In the genomic region with DNA sequence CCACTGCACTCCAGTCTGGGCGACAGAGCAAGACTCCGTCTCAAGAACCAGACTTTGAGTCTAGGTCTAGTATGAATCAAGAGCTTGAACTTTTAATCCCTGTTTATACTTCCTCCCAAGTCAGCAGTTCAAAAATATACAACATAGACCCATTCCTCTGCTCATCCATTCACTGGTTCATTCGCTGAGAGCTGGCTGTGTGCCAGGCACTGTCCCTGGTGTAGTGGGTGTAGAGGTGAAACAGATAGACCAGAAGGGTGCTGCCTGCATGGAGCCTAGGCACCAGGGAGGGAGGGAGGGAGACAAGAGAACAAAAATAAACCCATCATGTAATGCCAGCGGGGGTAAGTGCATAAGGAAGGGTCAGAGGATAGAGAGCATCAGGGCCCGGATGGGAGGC, we compare ENCODE assay signal across 21 cellular contexts. TPM values are rescaled to one million over a fixed set of nuclear protein-coding genes. Genes with fewer than 3 reads are reported as not detected.
"Had no signal": no experiment of that assay in that cellular context is flagged by ENCODE, and none has a peak within 500 bp of the region (broad histone marks: within the 10 kb centered on the region; RNA-seq: fewer than 3 reads in every experiment).

No MANE protein-coding gene starts in this region.

- H3K27me3 ChIP-seq: dorsolateral prefrontal cortex, esophagus muscularis mucosa, foreskin keratinocyte, gastroesophageal sphincter, heart right ventricle, left lung had no signal

- H3K36me3 ChIP-seq: left lung, lower lobe of right lung had no signal

- DNase-seq: dermis blood vessel endothelial cell; dorsolateral prefrontal cortex; effector CD4-positive, alpha-beta T cell; effector memory CD4-positive, alpha-beta T cell; foreskin keratinocyte; heart right ventricle; hippocampal formation; left cardiac atrium; left lung; lower lobe of right lung; mesenchymal stem cell; mucosa of descending colon had no signal

- H3K36me3 Mint-ChIP-seq: mesothelial cell of epicardium had no signal

- H3K9me3 ChIP-seq: gastroesophageal sphincter, lower lobe of right lung, mucosa of descending colon had no signal

- H3K4me1 ChIP-seq: esophagus muscularis mucosa, gastroesophageal sphincter, left lung, lower lobe of right lung had no signal

- H3K4me3 ChIP-seq: coronary artery, dorsolateral prefrontal cortex, esophagus muscularis mucosa, gastroesophageal sphincter, heart right ventricle, left lung, lower lobe of right lung, mucosa of descending colon had no signal

- H3K4me3 Mint-ChIP-seq: mesothelial cell of epicardium had no signal

- FAIRE-seq: colon, endothelial cell of umbilical vein, frontal cortex, islet of Langerhans, keratinocyte had no signal

- ATAC-seq: foreskin keratinocyte, gastroesophageal sphincter, heart right ventricle, left cardiac atrium, left lung, lower lobe of right lung, mucosa of descending colon had no signal

- H3K27ac ChIP-seq: coronary artery, dorsolateral prefrontal cortex, esophagus muscularis mucosa, foreskin keratinocyte, gastroesophageal sphincter, heart right ventricle, left lung, lower lobe of right lung had no signal

- H3K9me3 Mint-ChIP-seq: mesothelial cell of epicardium had no signal

- H3K27ac Mint-ChIP-seq: mesothelial cell of epicardium had no signal

RNA-seq across cellular contexts. Expression of a gene that starts 25.5 kb away (rescaled TPM):
- total RNA-seq: frontal cortex had no signal
